Comparison of ENCODE assay signal across 8 cellular contexts in the genomic region with DNA sequence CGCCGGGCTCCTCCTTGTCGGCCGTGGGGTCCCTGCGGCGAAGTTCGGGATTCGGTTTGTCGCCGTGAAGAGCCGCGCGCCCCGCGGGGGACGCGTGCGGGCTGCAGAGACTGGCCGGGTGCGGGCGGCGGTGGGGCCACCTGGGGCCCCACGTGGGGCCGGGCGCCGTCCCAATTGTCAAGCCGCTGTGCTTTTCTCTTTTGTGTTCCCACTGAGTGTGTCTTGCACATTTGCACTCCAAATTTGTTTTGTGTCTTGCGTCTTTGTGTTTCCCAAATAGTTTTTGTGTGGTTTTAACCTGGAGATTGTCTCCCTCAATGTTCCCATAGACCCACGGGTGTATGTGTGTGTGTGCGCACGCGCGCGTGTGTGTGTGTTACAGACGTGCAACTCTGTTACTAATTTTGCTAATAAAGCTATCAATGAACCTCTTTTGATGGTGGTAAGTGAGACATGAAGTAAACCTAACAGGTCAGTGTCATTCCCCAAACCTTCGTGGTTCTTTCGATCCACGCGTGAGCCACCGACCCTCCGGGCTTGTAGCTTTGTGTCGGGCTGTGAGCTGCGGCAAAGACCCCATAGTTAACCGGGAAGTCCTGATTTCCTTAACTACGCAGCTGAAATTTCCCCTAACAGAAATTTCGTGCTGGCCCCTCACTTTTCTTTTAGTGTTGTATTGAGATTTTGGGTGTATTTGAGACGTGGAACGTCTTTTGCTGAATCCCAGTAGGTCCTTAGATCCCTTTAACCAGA. TPM values are rescaled to one million over a fixed set of nuclear protein-coding genes. Genes with fewer than 3 reads are reported as not detected.
DNase-seq lines count a peak whose midpoint lies in the region; ATAC-seq and TF ChIP-seq lines count a peak whose summit lies in the region.

No MANE protein-coding gene starts in this region.

- CTCF ChIA-PET in Panc1 (lab: Charles Lee): no interaction called here

- no peak for TF ChIP-seq POLR2A in uterus (IDR thresholded peaks at IDR 0.05)

- peaks cover 5% of the 10 kb centered on the region for H3K9me3 Mint-ChIP-seq in activated naive CD4-positive, alpha-beta T cell treated with anti-CD3 and anti-CD28 coated beads, Interleukin-2, amount 50 U/mL, for 24 hours

- no peaks in the 10 kb centered on the region for H3K36me3 ChIP-seq in Panc1 (ENCODE audit: control insufficient read depth, insufficient read depth, low read length)
- no peaks in the 10 kb centered on the region for H3K36me3 ChIP-seq in uterus

- H3K4me3 Mint-ChIP-seq in activated naive CD4-positive, alpha-beta T cell treated with anti-CD3 and anti-CD28 coated beads, Interleukin-2, amount 50 U/mL, for 24 hours: peak overlapping the region; percentile 93

- in situ Hi-C loops in Panc1 (cut with HindIII; ENCODE audit: low pct_unique_long_range_greater_than_20kb, low sequenced_read_pairs): no loop called here

- BruUV-seq in Panc1 (replicated peaks; lab: Mats Ljungman, UMichigan): no TSS peak

- H3K4me1 Mint-ChIP-seq in activated naive CD4-positive, alpha-beta T cell treated with anti-CD3 and anti-CD28 coated beads, Interleukin-2, amount 50 U/mL, for 24 hours: peaks cover 53% of the 10 kb centered on the region

- no peaks in the 10 kb centered on the region for H3K27me3 Mint-ChIP-seq in activated naive CD4-positive, alpha-beta T cell treated with anti-CD3 and anti-CD28 coated beads, Interleukin-2, amount 50 U/mL, for 24 hours

- peaks cover 14% of the 10 kb centered on the region; the same call in 1 of the 2 replicates for H3K4me1 ChIP-seq in Panc1 (ENCODE audit: control insufficient read depth, insufficient read depth, low read length)
- H3K4me1 ChIP-seq in uterus: no peaks in the 10 kb centered on the region

- peak overlapping the region; percentile 100 for H3K27ac Mint-ChIP-seq in activated naive CD4-positive, alpha-beta T cell treated with anti-CD3 and anti-CD28 coated beads, Interleukin-2, amount 50 U/mL, for 24 hours

- H3K36me3 Mint-ChIP-seq in activated naive CD4-positive, alpha-beta T cell treated with anti-CD3 and anti-CD28 coated beads, Interleukin-2, amount 50 U/mL, for 24 hours: peaks cover 7% of the 10 kb centered on the region

- DNase-seq in Panc1 (ENCODE audit: low read depth, low spot score) (no peak), Right ventricle myocardium inferior (ENCODE audit: missing footprints) (peak; percentile 80), posterior cingulate gyrus (peak in 8 of 10 donors; percentile 23 to 91 (median 44)), uterus (peak; percentile 37 to 43), iPS-NIHi7 (ENCODE audit: extremely low spot score) (no peak)

- ATAC-seq in HG02571 (IDR thresholded peaks at IDR 0.05; ENCODE audit: unreplicated experiment) (peak; percentile 37), Panc1 (peak; percentile 79), Right ventricle myocardium inferior (peak; percentile 45)

- H3K27ac ChIP-seq in Panc1 (ENCODE audit: low read length): peak overlapping the region; percentile 87
- peak overlapping the region; percentile 92 to 94 for H3K27ac ChIP-seq in uterus

- TF ChIP-seq CTCF in GM12875 (IDR thresholded peaks at IDR 0.05; ENCODE audit: borderline replicate concordance, insufficient read depth, low read depth, low read length) (no peak), Panc1 (IDR thresholded peaks at IDR 0.05) (no peak), uterus (IDR thresholded peaks at IDR 0.05) (no peak)

- H3K27me3 ChIP-seq in Panc1 (ENCODE audit: control insufficient read depth, insufficient read depth, low read length) (peaks cover 3% of the 10 kb centered on the region; the same call in 1 of the 2 replicates), uterus (no peaks in the 10 kb centered on the region)

- POLR2A ChIA-PET in Panc1 (lab: Charles Lee): no interaction called here

- intact Hi-C loops in Panc1 (cut with micrococcal nuclease; ENCODE audit: unreplicated experiment) (no loop called here), Right ventricle myocardium inferior (cut with DNase I) (no loop called here), posterior cingulate gyrus (cut with DNase I) (loop anchor here (1.0 kb wide), 1 partner anchor 49 kb away; no protein-coding TSS in a partner anchor), uterus (cut with DNase I; ENCODE audit: low total_unique reads) (no loop called here)

- peaks cover 4% of the 10 kb centered on the region; the same call in 1 of the 2 replicates for H3K9me3 ChIP-seq in Panc1 (ENCODE audit: control insufficient read depth, insufficient read depth, low read depth, low read length)
- no peaks in the 10 kb centered on the region for H3K9me3 ChIP-seq in uterus

- H3K4me3 ChIP-seq in GM12875 (ENCODE audit: low read depth, low read length) (peak overlapping the region; percentile 86), Panc1 (ENCODE audit: low read depth in 2 of 2, low read length in 2 of 2) (peak overlapping the region; percentile 68 to 70), uterus (peak overlapping the region; percentile 79 to 87)

RNA-seq across cellular contexts. Expression of gene PRDM2, which starts 0.7 kb away (rescaled TPM):
- total RNA-seq in Panc1 (2021; ENCODE audit: unreplicated experiment) (40.3 TPM), Right ventricle myocardium inferior (33.7 TPM), uterus (10 to 100 TPM; 13.1 to 72.8 (median 37.0) TPM)
- polyA plus RNA-seq in Panc1 (2012; ENCODE audit: insufficient read length): 15.8 TPM

Comparison
In these comparisons a context has a peak if more than half of its experiments do, and no peak if none do; other contexts are left out.
1. DNase-seq: peak in Right ventricle myocardium inferior (single experiment), posterior cingulate gyrus (8 of 10) and uterus (2 of 2); none in Panc1 (single experiment) and iPS-NIHi7 (single experiment).
2. Peak in every context shown above with its lines, with median percentiles within 50 percentile points of each other: H3K4me3 ChIP-seq and ATAC-seq.